33 cellular contexts compared by ENCODE assay signal in the genomic region with DNA sequence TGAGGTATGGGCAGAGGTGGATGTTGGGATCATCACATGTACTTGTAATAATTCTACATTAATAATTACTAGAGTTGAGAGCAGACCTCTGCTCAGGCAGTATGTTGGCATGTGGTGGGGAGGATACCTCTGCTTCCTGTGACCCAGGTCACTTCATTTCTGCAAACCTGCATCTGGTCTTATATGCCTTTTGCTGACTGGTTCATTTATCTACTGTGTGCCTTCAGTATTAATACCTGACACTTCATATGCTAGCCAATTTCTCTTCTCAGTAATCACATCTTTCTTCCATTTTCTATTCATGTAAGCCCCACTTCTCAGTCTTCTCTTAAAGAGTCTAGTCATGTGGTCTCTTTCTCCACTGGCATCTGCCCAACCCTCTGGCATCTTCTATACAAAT. TPM values are rescaled to one million over a fixed set of nuclear protein-coding genes. Genes with fewer than 3 reads are reported as not detected.
"Had no signal": no experiment of that assay in that cellular context is flagged by ENCODE, and none has a peak within 500 bp of the region (broad histone marks: within the 10 kb centered on the region; RNA-seq: fewer than 3 reads in every experiment).

No MANE protein-coding gene starts in this region.

- H3K4me3 ChIP-seq: ovary, psoas muscle, skin epidermis, smooth muscle cell, spleen, suprapubic skin, testis, tibial artery, transverse colon, upper lobe of right lung, uterus had no signal

- H3K4me2 ChIP-seq: smooth muscle cell had no signal

- H3K9ac ChIP-seq: parathyroid adenoma had no signal

- H3K9me3 ChIP-seq: neutrophil, ovary, psoas muscle, spleen, suprapubic skin, testis, tibial artery, transverse colon, upper lobe of right lung, uterus had no signal

- ATAC-seq: naive thymus-derived CD8-positive, alpha-beta T cell; natural killer cell treated with Interleukin-12 subunit alpha and Interleukin-12 subunit beta and Interleukin-15 and Interleukin-18, amount 100 ng/mL, for 72 hours; psoas muscle; right cardiac atrium; sciatic nerve; stimulated activated memory B cell treated with anti-CD40 and anti-IgM and Interleukin-4, amounts not matched to agents 10 μg/mL and 1 μg/mL and 100 μg/mL, for 72 hours; stimulated activated naive CD8-positive, alpha-beta T cell treated with anti-CD3 and anti-CD28 coated beads, Interleukin-15, amount 100 ng/mL, for 72 hours; stimulated activated naive CD8-positive, alpha-beta T cell treated with anti-CD3 and anti-CD28 coated beads, Interleukin-15, Interleukin-2, amounts not matched to agents 100 U/mL and 50 U/mL, for 24 hours; upper lobe of right lung had no signal

- H3K79me2 ChIP-seq: parathyroid adenoma had no signal

- H2AFZ ChIP-seq: parathyroid adenoma had no signal

- H3K27ac ChIP-seq: neutrophil, ovary, parathyroid adenoma, psoas muscle, skin epidermis, spleen, suprapubic skin, testis, tibial artery, transverse colon, upper lobe of right lung, uterus had no signal

- H3K4me1 ChIP-seq: parathyroid adenoma, psoas muscle, spleen, testis, tibial artery, transverse colon, upper lobe of right lung, uterus had no signal

- H3K36me3 ChIP-seq: neutrophil, ovary, spleen, suprapubic skin, tibial artery, transverse colon, upper lobe of right lung, uterus had no signal

- DNase-seq: naive thymus-derived CD8-positive, alpha-beta T cell; nephron progenitor cell; nucleus accumbens; ovary; posterior cingulate gyrus; psoas muscle; right cardiac atrium; spleen; stimulated activated CD4-positive, alpha-beta T cell treated with anti-CD3 and anti-CD28 coated beads, Interleukin-12 subunit alpha, Interleukin-12 subunit beta, amount 100 ng/mL, for 4 hours; stimulated activated CD4-positive, alpha-beta T cell treated with anti-CD3 and anti-CD28 coated beads, Interleukin-1b, Interleukin-23, amount 100 ng/mL, for 48 hours; stimulated activated CD4-positive, alpha-beta T cell treated with anti-CD3 and anti-CD28 coated beads, Interleukin-4, amount 100 ng/mL, for 1 hour; stimulated activated CD4-positive, alpha-beta T cell treated with anti-CD3 and anti-CD28 coated beads, Interleukin-4, amount 100 ng/mL, for 4 hours; stimulated activated CD8-positive, alpha-beta memory T cell treated with anti-CD3 and anti-CD28 coated beads, Interleukin-4, amount 100 ng/mL, for 48 hours; stimulated activated naive CD4-positive, alpha-beta T cell; stimulated activated naive CD8-positive, alpha-beta T cell treated with anti-CD3 and anti-CD28 coated beads, Interleukin-15, amount 100 ng/mL, for 72 hours; stimulated activated naive CD8-positive, alpha-beta T cell treated with anti-CD3 and anti-CD28 coated beads, Interleukin-15, Interleukin-2, amounts not matched to agents 100 U/mL and 50 U/mL, for 24 hours; substantia nigra; testis; tibial artery; transverse colon; upper lobe of right lung; uterus had no signal

- H3K27me3 ChIP-seq: neutrophil, ovary, suprapubic skin, testis, transverse colon, uterus had no signal

RNA-seq across cellular contexts. Expression of a gene that starts 41.1 kb away (rescaled TPM):
- total RNA-seq: naive thymus-derived CD8-positive, alpha-beta T cell; omental fat pad; psoas muscle; renal cortical epithelial cell; right cardiac atrium; spleen; upper lobe of right lung; urinary bladder; uterus had no signal
- polyA plus RNA-seq: naive thymus-derived CD8-positive, alpha-beta T cell; ovary; psoas muscle; right cardiac atrium had no signal

RNA-seq across cellular contexts. Expression of a gene that starts 58.5 kb away (rescaled TPM):
- total RNA-seq: naive thymus-derived CD8-positive, alpha-beta T cell; natural killer cell treated with Interleukin-12 subunit alpha and Interleukin-12 subunit beta and Interleukin-15 and Interleukin-18, amount 100 ng/mL, for 72 hours; renal cortical epithelial cell; spleen; testis; transverse colon; upper lobe of right lung had no signal
- polyA plus RNA-seq: naive thymus-derived CD8-positive, alpha-beta T cell had no signal
